7 cellular contexts compared by ENCODE assay signal in the genomic region with DNA sequence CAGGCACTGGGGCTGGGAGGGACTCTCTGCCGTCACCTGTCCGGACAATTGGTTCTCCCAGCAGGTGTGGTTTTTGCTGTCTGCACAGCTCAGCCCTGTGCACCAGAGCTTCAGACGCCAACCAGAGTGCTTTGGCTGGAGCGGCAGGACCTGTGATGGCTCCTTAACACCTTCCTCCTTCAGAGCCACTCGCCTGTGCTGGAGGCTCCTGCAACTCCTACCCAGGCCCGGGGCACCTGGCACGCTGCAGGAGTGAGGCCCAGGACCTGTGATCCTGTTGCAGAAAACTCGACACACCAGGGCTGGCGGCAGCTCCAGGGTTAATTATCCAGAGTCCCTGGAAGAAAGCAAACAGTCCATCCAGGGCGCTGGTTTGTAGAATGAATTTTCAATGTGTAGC.
"Had no signal": no experiment of that assay in that cellular context is flagged by ENCODE, and none has a peak within 500 bp of the region (broad histone marks: within the 10 kb centered on the region; RNA-seq: fewer than 3 reads in every experiment).

No MANE protein-coding gene starts in this region.

- H3K4me1 ChIP-seq: HAP-1 had no signal

- H3K36me3 ChIP-seq: HAP-1 had no signal

- H3K4me3 ChIP-seq: GM23248, HAP-1 had no signal

- H3K9me3 ChIP-seq: HAP-1 had no signal

- H3K27ac ChIP-seq: GM23248 had no signal

- H3K9ac ChIP-seq: GM23248 had no signal

- DNase-seq: GM23248, GOT3, H7, HFFc6, IMR-90 had no signal

- ATAC-seq: HCT116 had no signal

- H2AFZ ChIP-seq: GM23248 had no signal
